In genomic region chr19:35713904-35714440, GRCh38 we compare ENCODE assay signal across 1 cellular context.
TF ChIP-seq lines count a peak whose summit lies in the region.

No MANE protein-coding gene starts in this region.

TF ChIP-seq in HCT116, 20 proteins besides CTCF, POLR2A, EP300 and RAD21 (continued from another document):
- no peak for TF ChIP-seq REST (IDR thresholded peaks at IDR 0.05; ENCODE audit: low read depth)
- TF ChIP-seq SRF (IDR thresholded peaks at IDR 0.05; ENCODE audit: low read depth): no peak
- TF ChIP-seq ZNF274 (IDR thresholded peaks at IDR 0.05; ENCODE audit: low read depth, low read length): no peak
- no peak for TF ChIP-seq MAX (IDR thresholded peaks at IDR 0.05)
- TF ChIP-seq SIN3A (IDR thresholded peaks at IDR 0.05; ENCODE audit: low read depth): no peak
- no peak for TF ChIP-seq YY1 (IDR thresholded peaks at IDR 0.05; ENCODE audit: extremely low read depth, insufficient replicate concordance, low read depth, low read length)
- TF ChIP-seq EGR1 (IDR thresholded peaks at IDR 0.05; ENCODE audit: low read depth): no peak
- no peak for TF ChIP-seq POLR2AphosphoS5 (IDR thresholded peaks at IDR 0.05; ENCODE audit: low read depth, low read length)
- TF ChIP-seq CEBPB (IDR thresholded peaks at IDR 0.05; ENCODE audit: low read depth): no peak
- TF ChIP-seq ELF1 (IDR thresholded peaks at IDR 0.05; ENCODE audit: borderline replicate concordance, low read depth): no peak
- no peak for TF ChIP-seq SP1 (IDR thresholded peaks at IDR 0.05; ENCODE audit: low read depth)
- TF ChIP-seq EZH2phosphoT487 (IDR thresholded peaks at IDR 0.05; ENCODE audit: borderline replicate concordance): no peak
- TF ChIP-seq TCF7L2 (IDR thresholded peaks at IDR 0.05; ENCODE audit: borderline replicate concordance, extremely low read depth, insufficient read depth, insufficient read length): no peak
- no peak for TF ChIP-seq FOSL1 (IDR thresholded peaks at IDR 0.05; ENCODE audit: low read depth)
